21 cellular contexts compared by ENCODE assay signal in the genomic region with DNA sequence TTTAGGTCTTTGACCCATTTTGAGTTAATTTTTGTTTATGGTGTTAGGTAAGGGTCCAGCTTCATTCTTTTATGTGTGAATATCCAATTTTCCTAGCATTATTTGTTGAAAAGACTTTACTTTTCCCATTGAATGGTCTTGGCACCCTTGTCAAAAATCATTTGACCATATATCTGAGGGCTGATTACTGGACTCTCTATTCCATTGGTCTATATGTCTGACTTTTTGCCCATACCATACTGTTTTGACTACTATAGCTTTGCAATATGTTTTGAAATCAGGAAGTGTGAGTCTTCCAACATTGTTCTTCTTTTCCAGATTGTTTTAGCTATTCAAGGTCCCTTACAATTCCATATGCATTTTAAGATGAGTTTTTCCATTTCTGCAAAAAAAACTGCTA. TPM values are rescaled to one million over a fixed set of nuclear protein-coding genes. Genes with fewer than 3 reads are reported as not detected.
DNase-seq lines count a peak whose midpoint lies in the region; ATAC-seq, FAIRE-seq and TF ChIP-seq lines count a peak whose summit lies in the region.
"Had no signal": no experiment of that assay in that cellular context is flagged by ENCODE, and none has a peak within 500 bp of the region (broad histone marks: within the 10 kb centered on the region; RNA-seq: fewer than 3 reads in every experiment).

No MANE protein-coding gene starts in this region.

- H3K23ac ChIP-seq in neuronal stem cell (ENCODE audit: low read depth, low read length, poor library complexity) (no peak overlapping the region), H9 (ENCODE audit: insufficient read length, low read depth, low read length) (no peak overlapping the region)

- H3K56ac ChIP-seq in H9 (ENCODE audit: insufficient read length, low read depth, low read length) = no peak overlapping the region

- peaks cover 33% of the 10 kb centered on the region for H3K9me3 Mint-ChIP-seq in WTC11
- peaks cover 6 to 15% of the 10 kb centered on the region in 2 experiments for H3K9me3 Mint-ChIP-seq in H9
- H3K9me3 Mint-ChIP-seq: HFFc6 had no signal

- no peak for TF ChIP-seq RAD21 in A549 (conservative IDR thresholded peaks at IDR 0.05 in 1 of 2, IDR thresholded peaks at IDR 0.05 in 1 of 2)

- POLR2A ChIA-PET in A549 (lab: Yijun Ruan, JAX) = no interaction called here
- POLR2A ChIA-PET in WTC11 (lab: Charles Lee) = no interaction called here

- H3K4me2 ChIP-seq in A549 = no peak overlapping the region
- no peak overlapping the region for H3K4me2 ChIP-seq in neuronal stem cell (ENCODE audit: insufficient read depth, low read length, poor library complexity, severe bottlenecking)
- H3K4me2 ChIP-seq in osteoblast (ENCODE audit: insufficient read depth, low read length) = no peak overlapping the region
- H3K4me2 ChIP-seq in H9 (ENCODE audit: insufficient read depth, insufficient read length, low read length) = no peak overlapping the region
- H3K4me2 ChIP-seq: BLaER1 had no signal

- TF ChIP-seq CTCF in A549 (IDR thresholded peaks at IDR 0.05) (no peak), D721Med (IDR thresholded peaks at IDR 0.05; ENCODE audit: insufficient read depth, missing control alignments) (no peak), WTC11 (IDR thresholded peaks at IDR 0.05) (no peak), osteoblast (IDR thresholded peaks at IDR 0.05; ENCODE audit: extremely low read depth, low read depth, low read length) (no peak), H9 (conservative IDR thresholded peaks at IDR 0.05) (no peak)

- H3K14ac ChIP-seq in neuronal stem cell (ENCODE audit: low read length) (no peak overlapping the region), H9 (ENCODE audit: insufficient read depth, low read length) (no peak overlapping the region)

- no peaks in the 10 kb centered on the region for H3K23me2 ChIP-seq in H9 (ENCODE audit: insufficient read length, low read depth, low read length, poor library complexity, severe bottlenecking)

- peaks cover 0 to 8% (median 0%) of the 10 kb centered on the region in 3 experiments for H3K27me3 ChIP-seq in neuronal stem cell (ENCODE audit: control insufficient read depth in 3 of 3, insufficient read depth in 3 of 3, low read depth in 1 of 3, low read length in 3 of 3)
- peaks cover 6% of the 10 kb centered on the region for H3K27me3 ChIP-seq in osteoblast (ENCODE audit: insufficient read depth, low read length)
- H3K27me3 ChIP-seq in H9 (ENCODE audit: insufficient read depth, low read length) = no peaks in the 10 kb centered on the region
- H3K27me3 ChIP-seq: BLaER1 had no signal

- H3K79me2 ChIP-seq in osteoblast (ENCODE audit: insufficient read depth, low read length) = no peaks in the 10 kb centered on the region
- H3K79me2 ChIP-seq in H9 (ENCODE audit: insufficient read depth, low read length) = no peaks in the 10 kb centered on the region

- DNase-seq in A549 (ENCODE audit: low read depth in 1 of 2, low spot score in 1 of 2) = no peak
- DNase-seq in D721Med (ENCODE audit: insufficient read length, low spot score) = no peak
- DNase-seq in WTC11 (ENCODE audit: low spot score) = no peak
- DNase-seq in neuronal stem cell (ENCODE audit: low spot score) = no peak
- no peak for DNase-seq in osteoblast (ENCODE audit: insufficient read length, low spot score, missing footprints)
- DNase-seq in H9 = no peak
- DNase-seq: Caco-2; CD4-positive, CD25-positive, alpha-beta regulatory T cell; CD8-positive, alpha-beta T cell; DMS 273 treated with DMSO at 0.1 percent for 48 hours; DMS79; EL; GDM1; GM23248; HFFc6 had no signal

- no peak overlapping the region for H3T11ph ChIP-seq in H9 (ENCODE audit: low read length)

- H3K36me3 ChIP-seq in neuronal stem cell (replicated peaks in 1 of 2; ENCODE audit: control insufficient read depth in 2 of 2, insufficient read depth in 2 of 2, low read length in 2 of 2) (no peaks in the 10 kb centered on the region), osteoblast (ENCODE audit: insufficient read depth, low read length) (no peaks in the 10 kb centered on the region)
- H3K36me3 ChIP-seq: BLaER1, HAP-1 had no signal

- H4K8ac ChIP-seq in neuronal stem cell (ENCODE audit: low read depth, low read length) = no peak overlapping the region
- H4K8ac ChIP-seq in H9 (replicated peaks; ENCODE audit: insufficient read length, low read depth, low read length) = no peak overlapping the region

- H3K4me1 Mint-ChIP-seq in WTC11 (peaks cover 7% of the 10 kb centered on the region), H9 (peaks cover 6 to 10% of the 10 kb centered on the region in 2 experiments)
- H3K4me1 Mint-ChIP-seq: B cell; CD4-positive, CD25-positive, alpha-beta regulatory T cell had no signal

- no peaks in the 10 kb centered on the region; the same call in 1 of the 2 replicates for H3K27me3 Mint-ChIP-seq in WTC11 (ENCODE audit: low read depth)
- H3K27me3 Mint-ChIP-seq in H9 (ENCODE audit: low read depth) = peaks cover 4% of the 10 kb centered on the region

- TF ChIP-seq POLR2A in A549 (IDR thresholded peaks at IDR 0.05; ENCODE audit: low read length) = no peak

- no peaks in the 10 kb centered on the region for H3K36me3 Mint-ChIP-seq in WTC11
- no peaks in the 10 kb centered on the region for H3K36me3 Mint-ChIP-seq in H9 (ENCODE audit: insufficient read depth in 1 of 3, low read depth in 3 of 3)
- H3K36me3 Mint-ChIP-seq: CD4-positive, CD25-positive, alpha-beta regulatory T cell; CD8-positive, alpha-beta T cell had no signal

- H3K9me3 ChIP-seq in A549 (peaks cover 38% of the 10 kb centered on the region), neuronal stem cell (replicated peaks in 1 of 2; ENCODE audit: control insufficient read depth in 2 of 2, insufficient read depth in 1 of 2, low read depth in 1 of 2, low read length in 2 of 2) (peaks cover 0 to 6% of the 10 kb centered on the region in 2 donors), osteoblast (ENCODE audit: low read depth, low read length) (peaks cover 3% of the 10 kb centered on the region), H9 (ENCODE audit: control insufficient read depth, low read depth, low read length) (no peaks in the 10 kb centered on the region)
- H3K9me3 ChIP-seq: Caco-2 had no signal

- H2BK15ac ChIP-seq in neuronal stem cell (ENCODE audit: low read length) (no peak overlapping the region), H9 (ENCODE audit: low read depth, low read length) (no peak overlapping the region)

- H2BK12ac ChIP-seq in neuronal stem cell (ENCODE audit: low read length) (no peak overlapping the region), H9 (ENCODE audit: insufficient read length, low read depth, low read length) (no peak overlapping the region)

- no peak for TF ChIP-seq EP300 in A549 (IDR thresholded peaks at IDR 0.05)

- H3K18ac ChIP-seq in neuronal stem cell (ENCODE audit: low read length) (no peak overlapping the region), H9 (ENCODE audit: insufficient read length, low read depth, low read length) (no peak overlapping the region)

- H2BK5ac ChIP-seq in neuronal stem cell (ENCODE audit: low read length) (no peak overlapping the region), H9 (ENCODE audit: insufficient read length, low read length) (no peak overlapping the region)

- no peak overlapping the region for H2AFZ ChIP-seq in neuronal stem cell (ENCODE audit: low read length)
- H2AFZ ChIP-seq in osteoblast (ENCODE audit: low read length) = no peak overlapping the region
- H2AFZ ChIP-seq in H9 (ENCODE audit: low read length) = no peak overlapping the region
- H2AFZ ChIP-seq: GM23248 had no signal

- H3K4me1 ChIP-seq in A549 (no peaks in the 10 kb centered on the region), neuronal stem cell (ENCODE audit: control insufficient read depth in 2 of 2, insufficient read depth in 1 of 2, low read depth in 1 of 2, low read length in 2 of 2) (no peaks in the 10 kb centered on the region), osteoblast (ENCODE audit: insufficient read depth, low read length) (no peaks in the 10 kb centered on the region), H9 (ENCODE audit: insufficient read depth, low read length) (no peaks in the 10 kb centered on the region; the same call in 1 of the 2 replicates)
- H3K4me1 ChIP-seq: BLaER1, Caco-2, HAP-1 had no signal

- no peak overlapping the region for H4K5ac ChIP-seq in H9 (ENCODE audit: insufficient read length, low read depth, low read length)

- H3K27ac ChIP-seq in A549 (no peak overlapping the region), neuronal stem cell (replicated peaks; ENCODE audit: low read length) (no peak overlapping the region), osteoblast (ENCODE audit: low read depth, low read length) (no peak overlapping the region), H9 (ENCODE audit: insufficient read length, low read depth, low read length) (no peak overlapping the region)
- H3K27ac ChIP-seq: BLaER1, C4-2B, GM23248 had no signal

- H3K4ac ChIP-seq in neuronal stem cell (ENCODE audit: low read length) (no peak overlapping the region), H9 (ENCODE audit: low read depth, low read length) (no peak overlapping the region)

- H3K9ac ChIP-seq in neuronal stem cell (ENCODE audit: low read depth, low read length, poor library complexity) (no peak overlapping the region), H9 (ENCODE audit: extremely low read depth, insufficient read length, low read length) (no peak overlapping the region)
- H3K9ac ChIP-seq: BLaER1, GM23248 had no signal

- no peak for FAIRE-seq in A549 (lab: Jason Lieb, UNC)
- FAIRE-seq in D721Med (lab: Jason Lieb, UNC) = peak; percentile 91
- FAIRE-seq: GM12878, GM19239 had no signal

- ATAC-seq in A549 = no peak
- ATAC-seq in WTC11 = no peak
- ATAC-seq: CD8-positive, alpha-beta T cell; GM12878 had no signal

- H2BK120ac ChIP-seq in neuronal stem cell (ENCODE audit: low read depth, low read length) = no peak overlapping the region
- no peak overlapping the region for H2BK120ac ChIP-seq in H9 (ENCODE audit: low read depth, low read length, poor library complexity, severe bottlenecking)

- no peak overlapping the region for H2BK20ac ChIP-seq in H9 (ENCODE audit: low read depth, low read length, poor library complexity, severe bottlenecking)

- CTCF ChIA-PET in A549 (lab: Yijun Ruan, JAX) (interaction anchor here (1.0 kb wide), 1 partner anchor 29 kb away, joined by 3 read pairs; no protein-coding TSS in a partner anchor), WTC11 (lab: Charles Lee) (no interaction called here)

- H2AK5ac ChIP-seq in neuronal stem cell (ENCODE audit: low read depth, low read length) (no peak overlapping the region), H9 (ENCODE audit: insufficient read length, low read length) (no peak overlapping the region)

- H3K4me3 ChIP-seq in A549 (no peak overlapping the region), neuronal stem cell (ENCODE audit: low read length in 2 of 2) (no peak overlapping the region), osteoblast (ENCODE audit: insufficient read depth, low read length) (no peak overlapping the region)
- H3K4me3 ChIP-seq: BLaER1, GM12878, GM23248, HAP-1 had no signal

- no peak overlapping the region for H3K27ac Mint-ChIP-seq in WTC11
- H3K27ac Mint-ChIP-seq in H9 = no peak overlapping the region
- H3K27ac Mint-ChIP-seq: B cell; CD4-positive, CD25-positive, alpha-beta regulatory T cell; CD8-positive, alpha-beta T cell; HFFc6 had no signal

- no peaks in the 10 kb centered on the region for H4K20me1 ChIP-seq in osteoblast (ENCODE audit: insufficient read depth, low read length)
- no peaks in the 10 kb centered on the region for H4K20me1 ChIP-seq in H9 (ENCODE audit: control insufficient read depth, insufficient read depth, insufficient read length)
- H4K20me1 ChIP-seq: BLaER1 had no signal

- H3K79me1 ChIP-seq in neuronal stem cell (ENCODE audit: low read depth, low read length) (no peaks in the 10 kb centered on the region), H9 (ENCODE audit: insufficient read depth, low read depth, low read length, poor library complexity, severe bottlenecking) (no peaks in the 10 kb centered on the region)

- no peak overlapping the region for H4K91ac ChIP-seq in neuronal stem cell (ENCODE audit: low read depth, low read length, poor library complexity)
- no peak overlapping the region for H4K91ac ChIP-seq in H9 (ENCODE audit: insufficient read length, low read depth, low read length)

- H3K4me3 Mint-ChIP-seq in WTC11 (no peak overlapping the region), H9 (no peak overlapping the region)
- H3K4me3 Mint-ChIP-seq: B cell; CD4-positive, CD25-positive, alpha-beta regulatory T cell; CD8-positive, alpha-beta T cell; HFFc6 had no signal

RNA-seq across cellular contexts. Expression of a gene that starts 11.4 kb away (rescaled TPM):
- polyA plus RNA-seq in A549 (2011; rRNA removed) (7.2 and 9.1 TPM in 2 replicates), A549 (2017; fragmentation: RNase III; extraction: RNeasy Plus Mini Kit Qiagen cat#74134 plus additional on column Dnase treatment) (6.1 to 6.4 TPM (median 6.1 TPM) in 3 replicates)
- polyA plus RNA-seq in A549 (2012; cell fraction: cytosol; rRNA removed) = 1.6 TPM in 2 replicates
- polyA plus RNA-seq in A549 (2012; cell fraction: nucleus; rRNA removed) = 1.1 and 2.1 TPM in 2 replicates
- 4.6 and 4.8 TPM in 2 replicates for polyA minus RNA-seq in A549 (2011; rRNA and poly(A)+ RNA removed)
- total RNA-seq in WTC11 (2021) (6.7 to 8.6 TPM (median 6.7 TPM) in 3 replicates), osteoblast (9.1 and 9.4 TPM in 2 replicates), H9 (2021) (8.5 TPM in 2 replicates)
- 9.2 TPM for polyA plus RNA-seq in neuronal stem cell (2013, experiment 1 of 2)
- 9.5 TPM for polyA plus RNA-seq in neuronal stem cell (2013, experiment 2 of 2)
